28 cellular contexts compared by ENCODE assay signal in genomic region chr2:12199661-12200258, GRCh38.
"Had no signal": no experiment of that assay in that cellular context is flagged by ENCODE, and none has a peak within 500 bp of the region (broad histone marks: within the 10 kb centered on the region; RNA-seq: fewer than 3 reads in every experiment).

No MANE protein-coding gene starts in this region.

- FAIRE-seq: endometrium, TTC549 had no signal

- H3K9ac ChIP-seq: parathyroid adenoma had no signal

- H3K27me3 Mint-ChIP-seq: activated naive CD4-positive, alpha-beta T cell treated with anti-CD3 and anti-CD28 coated beads, Interleukin-2, amount 50 U/mL, for 24 hours; T-cell had no signal

- H3K9me3 ChIP-seq: body of pancreas, thoracic aorta, upper lobe of left lung had no signal

- DNase-seq: activated CD4-positive, alpha-beta T cell treated with anti-CD3 and anti-CD28 coated beads, Interleukin-2, amount 10 ng/mL, durations not matched to agents 7 days and 5 days; activated CD4-positive, CD25-positive, alpha-beta regulatory T cell treated with anti-CD3 and anti-CD28 coated beads, Interleukin-2, amount 50 U/mL, for 72 hours; activated CD8-positive, alpha-beta T cell treated with anti-CD3 and anti-CD28 coated beads, Interleukin-2, amount 10 ng/mL, durations not matched to agents 7 days and 5 days; activated gamma-delta T cell treated with Interleukin-2 at 50 U/mL for 16 hours; anterior cingulate cortex; body of pancreas; effector CD4-positive, alpha-beta T cell; erythroblast; foreskin keratinocyte; immature natural killer cell; left lung; midbrain; nephron progenitor cell; sigmoid colon; stimulated activated CD4-positive, alpha-beta T cell treated with anti-CD3 and anti-CD28 coated beads, Interleukin-4, amount 100 ng/mL, for 24 hours; stimulated activated naive CD4-positive, alpha-beta T cell treated with Interleukin-2 at 50 U/mL for 16 hours; T-cell; upper lobe of left lung; WERI-Rb-1 had no signal

- ATAC-seq: activated CD8-positive, alpha-beta T cell treated with anti-CD3 and anti-CD28 coated beads, Interleukin-2, amount 10 ng/mL, durations not matched to agents 7 days and 5 days; body of pancreas; foreskin keratinocyte; left lung; T-cell had no signal

- H3K27ac ChIP-seq: body of pancreas, cardiac muscle cell, foreskin keratinocyte, hepatocyte, left lung, parathyroid adenoma, sigmoid colon, thoracic aorta, WERI-Rb-1 had no signal

- H2AFZ ChIP-seq: hepatocyte, parathyroid adenoma had no signal

- H3K36me3 Mint-ChIP-seq: T-cell had no signal

- H3K4me2 ChIP-seq: hepatocyte had no signal

- H3K27me3 ChIP-seq: body of pancreas, cardiac muscle cell, hepatocyte, left lung, sigmoid colon, upper lobe of left lung had no signal

- H3K4me1 ChIP-seq: body of pancreas, foreskin keratinocyte, parathyroid adenoma had no signal

- H3K4me3 Mint-ChIP-seq: activated CD4-positive, alpha-beta T cell treated with anti-CD3 and anti-CD28 coated beads, Interleukin-2, amount 10 ng/mL, durations not matched to agents 7 days and 5 days; activated CD8-positive, alpha-beta T cell treated with anti-CD3 and anti-CD28 coated beads, Interleukin-2, amount 10 ng/mL, durations not matched to agents 7 days and 5 days; activated naive CD4-positive, alpha-beta T cell treated with anti-CD3 and anti-CD28 coated beads, Interleukin-2, amount 50 U/mL, for 24 hours; activated T-helper 1 cell treated with anti-CD3 and anti-CD28 coated beads, Interleukin-12 subunit alpha, Interleukin-12 subunit beta, Interleukin-2, Interleukin-4 antibody, amounts not matched to agents 30 ng/mL and 10 ng/mL and 1 ng/mL, durations not matched to agents 14 hours and 24 hours and 36 hours; dendritic cell treated with granulocyte-macrophage colony-stimulating factor and Interleukin-4, amounts not matched to agents 40 ng/mL and 50 ng/mL, for 4 days; immature natural killer cell; nephron progenitor cell; T-cell had no signal

- H3K27ac Mint-ChIP-seq: activated CD4-positive, alpha-beta T cell treated with anti-CD3 and anti-CD28 coated beads, Interleukin-2, amount 10 ng/mL, durations not matched to agents 7 days and 5 days; activated CD8-positive, alpha-beta T cell treated with anti-CD3 and anti-CD28 coated beads, Interleukin-2, amount 10 ng/mL, durations not matched to agents 7 days and 5 days; activated naive CD4-positive, alpha-beta T cell treated with anti-CD3 and anti-CD28 coated beads, Interleukin-2, amount 50 U/mL, for 24 hours; activated T-helper 1 cell treated with anti-CD3 and anti-CD28 coated beads, Interleukin-12 subunit alpha, Interleukin-12 subunit beta, Interleukin-2, Interleukin-4 antibody, amounts not matched to agents 30 ng/mL and 10 ng/mL and 1 ng/mL, durations not matched to agents 14 hours and 24 hours and 36 hours; dendritic cell treated with granulocyte-macrophage colony-stimulating factor and Interleukin-4, amounts not matched to agents 40 ng/mL and 50 ng/mL, for 4 days; immature natural killer cell; nephron progenitor cell; T-cell had no signal

- H3K79me2 ChIP-seq: hepatocyte, parathyroid adenoma had no signal

- H3K36me3 ChIP-seq: cardiac muscle cell, left lung, sigmoid colon, thoracic aorta, upper lobe of left lung, WERI-Rb-1 had no signal

- H3K4me3 ChIP-seq: body of pancreas, cardiac muscle cell, hepatocyte, left lung, sigmoid colon, thoracic aorta, upper lobe of left lung had no signal
